In genomic region chr1:226939439-226940028, GRCh38 we compare ENCODE assay signal across 8 cellular contexts. TPM values are rescaled to one million over a fixed set of nuclear protein-coding genes. Genes with fewer than 3 reads are reported as not detected.
DNase-seq lines count a peak whose midpoint lies in the region; ATAC-seq and TF ChIP-seq lines count a peak whose summit lies in the region.

No MANE protein-coding gene starts in this region.

- TF ChIP-seq CTCF in ascending aorta (IDR thresholded peaks at IDR 0.05), result no peak

- peak overlapping the region; percentile 99 for H3K4me2 ChIP-seq in skeletal muscle satellite cell (ENCODE audit: low read length)

- DNase-seq in EL (peak; percentile 74), HPDE6-E6E7 (ENCODE audit: extremely low spot score) (peak; percentile 39), RKO (ENCODE audit: low spot score) (peak; percentile 57), ascending aorta (ENCODE audit: low spot score in 2 of 2) (peak in 1 of 2 donors; percentile 79), cortex of kidney (lab: John Stamatoyannopoulos, UW) (no peak)

- peak overlapping the region; percentile 95 to 97 for H3K27ac ChIP-seq in ascending aorta

- intact Hi-C loops in ascending aorta (cut with DNase I), result loop anchor here (1.0 to 10.0 kb wide), 4 partner anchors 35 to 603 kb away; partner anchors contain the start of gene PSEN2

- peak; percentile 31 for ATAC-seq in GM21381 (IDR thresholded peaks at IDR 0.05; ENCODE audit: unreplicated experiment)

- H3K4me1 ChIP-seq in ascending aorta (peaks cover 7 to 21% of the 10 kb centered on the region in 2 donors), iPS-15b (ENCODE audit: control insufficient read depth, insufficient read depth, low read length) (no peaks in the 10 kb centered on the region), skeletal muscle satellite cell (ENCODE audit: control insufficient read depth, insufficient read depth, low read length) (peaks cover 14% of the 10 kb centered on the region)

- H3K4me3 ChIP-seq in ascending aorta, result peak overlapping the region; percentile 91 to 93
- peak overlapping the region; percentile 60 for H3K4me3 ChIP-seq in iPS-15b (ENCODE audit: low read depth, low read length)
- H3K4me3 ChIP-seq in skeletal muscle satellite cell (ENCODE audit: low read length), result peak overlapping the region; percentile 87

- H3K36me3 ChIP-seq in ascending aorta (no peaks in the 10 kb centered on the region), iPS-15b (ENCODE audit: control insufficient read depth, insufficient read depth, low read length) (no peaks in the 10 kb centered on the region), skeletal muscle satellite cell (ENCODE audit: insufficient read depth, low read length) (no peaks in the 10 kb centered on the region)

- no peak overlapping the region for H3K9ac ChIP-seq in iPS-15b (ENCODE audit: low read depth, low read length)
- H3K9ac ChIP-seq in skeletal muscle satellite cell (ENCODE audit: low read depth, low read length), result peak overlapping the region; percentile 94

- peaks cover 0 to 7% of the 10 kb centered on the region in 2 donors for H3K9me3 ChIP-seq in ascending aorta
- no peaks in the 10 kb centered on the region for H3K9me3 ChIP-seq in iPS-15b (ENCODE audit: control insufficient read depth, insufficient read depth, low read length)
- H3K9me3 ChIP-seq in skeletal muscle satellite cell (replicated peaks; ENCODE audit: low read length), result no peaks in the 10 kb centered on the region

- H3K27me3 ChIP-seq in ascending aorta, result no peaks in the 10 kb centered on the region
- peaks cover 7% of the 10 kb centered on the region for H3K27me3 ChIP-seq in iPS-15b (ENCODE audit: control insufficient read depth, insufficient read depth, low read length)
- H3K27me3 ChIP-seq in skeletal muscle satellite cell (ENCODE audit: control insufficient read depth, insufficient read depth, low read length), result no peaks in the 10 kb centered on the region

RNA-seq across cellular contexts. Expression of gene COQ8A, which starts 0.6 kb away (rescaled TPM):
- total RNA-seq in ascending aorta, result 42.4 TPM
- total RNA-seq in skeletal muscle satellite cell (2012; rRNA removed), result 3.8 and 7.0 TPM in 2 replicates
